In the genomic region with DNA sequence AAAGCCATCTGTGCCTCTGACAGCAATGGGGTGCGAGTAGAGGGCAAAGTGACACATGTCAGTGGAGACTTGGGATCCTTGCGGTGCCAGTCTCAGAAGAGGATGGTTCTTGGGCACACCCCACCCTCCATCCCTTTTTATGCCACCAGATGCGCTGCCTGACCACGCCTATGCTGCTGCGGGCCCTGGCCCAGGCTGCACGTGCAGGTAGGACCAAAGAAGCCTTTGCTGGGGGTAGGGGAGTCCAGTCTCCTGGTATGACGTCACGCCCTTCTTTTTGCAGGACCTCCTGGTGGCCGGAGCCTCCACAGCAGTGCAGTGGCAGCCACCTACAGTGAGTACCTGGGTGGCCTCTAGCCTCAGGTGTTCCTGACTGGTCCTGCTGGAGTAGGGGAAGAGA, we compare ENCODE assay signal across 10 cellular contexts. TPM values are rescaled to one million over a fixed set of nuclear protein-coding genes. Genes with fewer than 3 reads are reported as not detected.
DNase-seq lines count a peak whose midpoint lies in the region.
"Had no signal": no experiment of that assay in that cellular context is flagged by ENCODE, and none has a peak within 500 bp of the region (broad histone marks: within the 10 kb centered on the region; RNA-seq: fewer than 3 reads in every experiment).

No MANE protein-coding gene starts in this region.

- intact Hi-C loops in dendritic cell treated with granulocyte-macrophage colony-stimulating factor and Interleukin-4, amounts not matched to agents 40 ng/mL and 50 ng/mL, for 4 days (cut with micrococcal nuclease): loop anchor here (10.0 kb wide), 1 partner anchor 83 kb away; no protein-coding TSS in a partner anchor

- DNase-seq in GM23248 (no peak), NT2/D1 (ENCODE audit: low read depth, low spot score) (no peak), neuronal stem cell (ENCODE audit: low spot score) (no peak), NOMO-1 (lab: John Stamatoyannopoulos, UW; ENCODE audit: unreplicated experiment in 2 of 2) (no peak), NCI-H2227 (lab: John Stamatoyannopoulos, UW; ENCODE audit: unreplicated experiment) (no peak)
- DNase-seq in stimulated activated CD4-positive, alpha-beta T cell treated with anti-CD3 and anti-CD28 coated beads, Interleukin-4, amount 100 ng/mL, for 4 hours: no peak
- DNase-seq: anterior cingulate cortex, NCI-H2029 treated with DMSO at 0.1 percent for 48 hours had no signal

- no peaks in the 10 kb centered on the region for H3K27me3 Mint-ChIP-seq in dendritic cell treated with granulocyte-macrophage colony-stimulating factor and Interleukin-4, amounts not matched to agents 40 ng/mL and 50 ng/mL, for 4 days

- peak overlapping the region; percentile 96 for H3K4me2 ChIP-seq in GM23248 (ENCODE audit: unreplicated experiment)
- H3K4me2 ChIP-seq in neuronal stem cell (ENCODE audit: insufficient read depth, low read length, poor library complexity, severe bottlenecking): no peak overlapping the region

- H3K23ac ChIP-seq in neuronal stem cell (ENCODE audit: low read depth, low read length, poor library complexity): no peak overlapping the region

- no peak overlapping the region for H2AFZ ChIP-seq in GM23248
- H2AFZ ChIP-seq in neuronal stem cell (ENCODE audit: low read length): no peak overlapping the region

- H3K27ac Mint-ChIP-seq in dendritic cell treated with granulocyte-macrophage colony-stimulating factor and Interleukin-4, amounts not matched to agents 40 ng/mL and 50 ng/mL, for 4 days: peak overlapping the region; percentile 93

- peak overlapping the region; percentile 28 for H2AK5ac ChIP-seq in neuronal stem cell (ENCODE audit: low read depth, low read length)

- H2BK15ac ChIP-seq in neuronal stem cell (ENCODE audit: low read length): no peak overlapping the region

- H3K9me3 Mint-ChIP-seq in dendritic cell treated with granulocyte-macrophage colony-stimulating factor and Interleukin-4, amounts not matched to agents 40 ng/mL and 50 ng/mL, for 4 days: no peaks in the 10 kb centered on the region

- no peaks in the 10 kb centered on the region for H4K20me1 ChIP-seq in GM23248 (ENCODE audit: insufficient read depth)

- H4K8ac ChIP-seq in neuronal stem cell (ENCODE audit: low read depth, low read length): no peak overlapping the region

- no peak overlapping the region for H2BK5ac ChIP-seq in neuronal stem cell (ENCODE audit: low read length)

- no peak overlapping the region for H4K91ac ChIP-seq in neuronal stem cell (ENCODE audit: low read depth, low read length, poor library complexity)

- no peaks in the 10 kb centered on the region for H3K9me3 ChIP-seq in GM23248 (ENCODE audit: low read depth)
- peaks cover 8% of the 10 kb centered on the region; the same call in 1 of the 2 replicates for H3K9me3 ChIP-seq in NT2/D1 (ENCODE audit: insufficient read depth, low read length)
- peaks cover 0 to 6% of the 10 kb centered on the region in 2 donors for H3K9me3 ChIP-seq in neuronal stem cell (replicated peaks in 1 of 2; ENCODE audit: control insufficient read depth in 2 of 2, insufficient read depth in 1 of 2, low read depth in 1 of 2, low read length in 2 of 2)

- peaks cover 20% of the 10 kb centered on the region for H3K79me1 ChIP-seq in neuronal stem cell (ENCODE audit: low read depth, low read length)

- peaks cover 84% of the 10 kb centered on the region for H3K36me3 Mint-ChIP-seq in dendritic cell treated with granulocyte-macrophage colony-stimulating factor and Interleukin-4, amounts not matched to agents 40 ng/mL and 50 ng/mL, for 4 days (ENCODE audit: low read depth)

- no peak overlapping the region for H3K27ac ChIP-seq in GM23248
- H3K27ac ChIP-seq in neuronal stem cell (replicated peaks; ENCODE audit: low read length): no peak overlapping the region

- H3F3A ChIP-seq in GM23248 (ENCODE audit: insufficient read depth): peaks cover 20% of the 10 kb centered on the region

- 81 to 94% methylated on average over 8 to 9 of the region's 9 CpGs for whole genome bisulfite sequencing in GM23248 (ENCODE audit: low coverage in 1 of 2, low lambda C conversion rate in 2 of 2, missing lambda C conversion rate in 2 of 2), 2 experiments
- no CpG with 5 or more reads among the region's 9 CpGs for WGBS in neuronal stem cell (ENCODE audit: extremely low coverage in 2 of 2, insufficient read length in 2 of 2, insufficient replicate concordance in 1 of 2), 2 donors

- no peaks in the 10 kb centered on the region for H3K27me3 ChIP-seq in GM23248 (replicated peaks; ENCODE audit: insufficient read depth)
- H3K27me3 ChIP-seq in NT2/D1 (ENCODE audit: insufficient read depth, insufficient read length): no peaks in the 10 kb centered on the region
- H3K27me3 ChIP-seq in neuronal stem cell (ENCODE audit: control insufficient read depth in 3 of 3, insufficient read depth in 3 of 3, low read depth in 1 of 3, low read length in 3 of 3): no peaks in the 10 kb centered on the region

- H3K18ac ChIP-seq in neuronal stem cell (ENCODE audit: low read length): no peak overlapping the region

- H3K4me1 ChIP-seq in GM23248 (ENCODE audit: insufficient read depth) (peaks cover 36% of the 10 kb centered on the region), NT2/D1 (ENCODE audit: insufficient read depth, insufficient read length) (peaks cover 21% of the 10 kb centered on the region), neuronal stem cell (ENCODE audit: control insufficient read depth in 2 of 2, insufficient read depth in 1 of 2, low read depth in 1 of 2, low read length in 2 of 2) (peaks cover 14% of the 10 kb centered on the region in 2 donors)

- no peak overlapping the region for H3K14ac ChIP-seq in neuronal stem cell (ENCODE audit: low read length)

- no peak overlapping the region for H2BK120ac ChIP-seq in neuronal stem cell (ENCODE audit: low read depth, low read length)

- H2BK12ac ChIP-seq in neuronal stem cell (ENCODE audit: low read length): no peak overlapping the region

- no peaks in the 10 kb centered on the region for H3K9me2 ChIP-seq in GM23248 (ENCODE audit: insufficient read depth)

- H3K4me3 ChIP-seq in GM23248 (no peak overlapping the region), NT2/D1 (ENCODE audit: insufficient read length, low read depth) (no peak overlapping the region), neuronal stem cell (ENCODE audit: low read length in 2 of 2) (peak overlapping the region; percentile 43 to 98)

- H3K9ac ChIP-seq in GM23248 (peak overlapping the region; percentile 94), NT2/D1 (ENCODE audit: insufficient read length, low read depth) (peak overlapping the region; percentile 96), neuronal stem cell (ENCODE audit: low read depth, low read length, poor library complexity) (peak overlapping the region; percentile 7)

- H3K4me3 Mint-ChIP-seq in dendritic cell treated with granulocyte-macrophage colony-stimulating factor and Interleukin-4, amounts not matched to agents 40 ng/mL and 50 ng/mL, for 4 days: peak overlapping the region; percentile 77

- H3K79me2 ChIP-seq in GM23248 (ENCODE audit: insufficient read depth): peaks cover 33% of the 10 kb centered on the region

- in situ Hi-C loops in GM23248 (cut with MboI): no loop called here

- H3K36me3 ChIP-seq in GM23248 (ENCODE audit: low read depth): peaks cover 3% of the 10 kb centered on the region; the same call in 1 of the 2 replicates
- peaks cover 53% of the 10 kb centered on the region for H3K36me3 ChIP-seq in NT2/D1 (ENCODE audit: insufficient read depth, insufficient read length, low read length)
- H3K36me3 ChIP-seq in neuronal stem cell (replicated peaks in 1 of 2; ENCODE audit: control insufficient read depth in 2 of 2, insufficient read depth in 2 of 2, low read length in 2 of 2): peaks cover 24 to 42% of the 10 kb centered on the region in 2 donors

- peaks cover 68% of the 10 kb centered on the region for H3K4me1 Mint-ChIP-seq in dendritic cell treated with granulocyte-macrophage colony-stimulating factor and Interleukin-4, amounts not matched to agents 40 ng/mL and 50 ng/mL, for 4 days (ENCODE audit: low read depth)

- H3K4ac ChIP-seq in neuronal stem cell (ENCODE audit: low read length): no peak overlapping the region

RNA-seq across cellular contexts. Expression of a gene that starts 1.5 kb away (rescaled TPM):
- 114 and 117 TPM in 2 replicates for total RNA-seq in GM23248 (2014; rRNA removed; shearing (Covaris generic))
- 219 and 230 TPM in 2 replicates for polyA plus RNA-seq in GM23248 (2016; fragmentation: Nextera tagmentation; extraction: Ambion mirVana)
- 144 TPM for polyA plus RNA-seq in neuronal stem cell (2013, experiment 1 of 2)
- 148 TPM for polyA plus RNA-seq in neuronal stem cell (2013, experiment 2 of 2)

RNA-seq across cellular contexts. Expression of a gene that starts 6.8 kb away (rescaled TPM):
- total RNA-seq in GM23248 (2014; rRNA removed; shearing (Covaris generic)): 118 and 146 TPM in 2 replicates
- polyA plus RNA-seq in GM23248 (2016; fragmentation: Nextera tagmentation; extraction: Ambion mirVana): 65.8 and 75.9 TPM in 2 replicates
- 5.7 TPM for polyA plus RNA-seq in neuronal stem cell (2013, experiment 1 of 2)
- 4.8 TPM for polyA plus RNA-seq in neuronal stem cell (2013, experiment 2 of 2)

RNA-seq across cellular contexts. Expression of a gene that starts 21.9 kb away (rescaled TPM):
- total RNA-seq in GM23248 (2014; rRNA removed; shearing (Covaris generic)): 63.9 and 70.7 TPM in 2 replicates
- polyA plus RNA-seq in GM23248 (2016; fragmentation: Nextera tagmentation; extraction: Ambion mirVana): 42.7 and 43.4 TPM in 2 replicates
- polyA plus RNA-seq in neuronal stem cell (2013, experiment 1 of 2): 0.25 TPM
- polyA plus RNA-seq in neuronal stem cell (2013, experiment 2 of 2): 0.22 TPM
- total RNA-seq: T-helper 2 cell treated with Interferon-gamma antibody and Interleukin-4, amounts not matched to agents 100 ng/mL and 5 ng/mL, for 36 hours had no signal

RNA-seq across cellular contexts. Expression of a gene that starts 28.1 kb away (rescaled TPM):
- 37.7 and 41.1 TPM in 2 replicates for total RNA-seq in GM23248 (2014; rRNA removed; shearing (Covaris generic))
- polyA plus RNA-seq in GM23248 (2016; fragmentation: Nextera tagmentation; extraction: Ambion mirVana): 20.9 and 24.6 TPM in 2 replicates
- 4.9 TPM for polyA plus RNA-seq in neuronal stem cell (2013, experiment 1 of 2)
- 4.6 TPM for polyA plus RNA-seq in neuronal stem cell (2013, experiment 2 of 2)

Comparison
In these comparisons a context has a peak if more than half of its experiments do, and no peak if none do; other contexts are left out.
1. H3K4me3 ChIP-seq: peak in neuronal stem cell (2 of 2); none in GM23248 (single experiment) and NT2/D1 (single experiment).
2. H3K9ac ChIP-seq: peak in every context shown above with its lines; median percentile 96 in NT2/D1; 94 in GM23248; 7 in neuronal stem cell.